In genomic region chr13:113183450-113184129, GRCh38 we compare ENCODE assay signal across 1 cellular context.
TF ChIP-seq lines count a peak whose summit lies in the region.

No MANE protein-coding gene starts in this region.

TF ChIP-seq in HepG2, 621 proteins besides CTCF, POLR2A, EP300 and RAD21 (continued from another document and continues in another):
- TF ChIP-seq ZBTB43 (CRISPR knock-in tag; conservative IDR thresholded peaks at IDR 0.05) (peak; percentile 68; the same call in 1 of the 2 replicates), SRF (IDR thresholded peaks at IDR 0.05; ENCODE audit: low read depth, low read length) (no peak), ZNF484 (CRISPR knock-in tag; IDR thresholded peaks at IDR 0.05; ENCODE audit: borderline replicate concordance, low read depth) (no peak), ZSCAN5A (CRISPR knock-in tag; IDR thresholded peaks at IDR 0.05; ENCODE audit: borderline replicate concordance) (0 out of 2 replicates have a peak, but pooled peaks have one; percentile 15), ZNF441 (CRISPR knock-in tag; IDR thresholded peaks at IDR 0.05; ENCODE audit: borderline replicate concordance) (no peak), ZNF674 (CRISPR knock-in tag; IDR thresholded peaks at IDR 0.05; ENCODE audit: low read depth) (no peak), THAP11 (CRISPR knock-in tag; IDR thresholded peaks at IDR 0.05) (peak; percentile 49; the same call in 1 of the 2 replicates), POLR2AphosphoS5 (IDR thresholded peaks at IDR 0.05; ENCODE audit: low read depth, low read length) (no peak), PPARG (CRISPR knock-in tag; conservative IDR thresholded peaks at IDR 0.05) (peak; percentile 48; the same call in 1 of the 2 replicates), FOXK1 (CRISPR knock-in tag; IDR thresholded peaks at IDR 0.05; ENCODE audit: borderline replicate concordance, low read depth) (no peak), ZBTB1 (CRISPR knock-in tag; IDR thresholded peaks at IDR 0.05; ENCODE audit: borderline replicate concordance) (no peak), ZNF260 (CRISPR knock-in tag; IDR thresholded peaks at IDR 0.05; ENCODE audit: borderline replicate concordance, low read depth) (no peak), PRMT3 (CRISPR knock-in tag; IDR thresholded peaks at IDR 0.05; ENCODE audit: borderline replicate concordance, low read depth) (no peak), BATF2 (CRISPR knock-in tag; IDR thresholded peaks at IDR 0.05) (no peak), BRF2 (CRISPR knock-in tag; IDR thresholded peaks at IDR 0.05) (no peak), ZHX1 (CRISPR knock-in tag; IDR thresholded peaks at IDR 0.05; ENCODE audit: low read depth) (peak; percentile 72; the same call in 1 of the 2 replicates), MAZ (IDR thresholded peaks at IDR 0.05; ENCODE audit: borderline replicate concordance, low read depth, low read length) (no peak), MAZ (CRISPR knock-in tag; IDR thresholded peaks at IDR 0.05; ENCODE audit: low read depth) (peak; percentile 62; the same call in 1 of the 2 replicates), ZNF546 (CRISPR knock-in tag; conservative IDR thresholded peaks at IDR 0.05) (no peak), AKAP8 (CRISPR knock-in tag; IDR thresholded peaks at IDR 0.05) (no peak), ARID4A (CRISPR knock-in tag; IDR thresholded peaks at IDR 0.05; ENCODE audit: borderline replicate concordance) (peak; percentile 75; the same call in 1 of the 2 replicates), ZNF317 (CRISPR knock-in tag; IDR thresholded peaks at IDR 0.05) (no peak), POGK (CRISPR knock-in tag; conservative IDR thresholded peaks at IDR 0.05) (0 out of 2 replicates have a peak, but pooled peaks have one; percentile 24), ZNF430 (CRISPR knock-in tag; IDR thresholded peaks at IDR 0.05) (no peak; the same call in 1 of the 2 replicates), NRL (CRISPR knock-in tag; IDR thresholded peaks at IDR 0.05; ENCODE audit: borderline replicate concordance) (no peak), ZNF263 (CRISPR knock-in tag; IDR thresholded peaks at IDR 0.05) (no peak), ZNF557 (CRISPR knock-in tag; IDR thresholded peaks at IDR 0.05) (0 out of 2 replicates have a peak, but pooled peaks have one; percentile 17), ZNF598 (CRISPR knock-in tag; IDR thresholded peaks at IDR 0.05; ENCODE audit: borderline replicate concordance) (no peak), RBM39 (IDR thresholded peaks at IDR 0.05; ENCODE audit: low read depth, low read length, poor library complexity, severe bottlenecking) (no peak), ZNF574 (CRISPR knock-in tag; IDR thresholded peaks at IDR 0.05) (peak; percentile 38; the same call in 1 of the 2 replicates), CENPBD1 (CRISPR knock-in tag; IDR thresholded peaks at IDR 0.05; ENCODE audit: borderline replicate concordance, low read depth) (no peak), TBX2 (CRISPR knock-in tag; IDR thresholded peaks at IDR 0.05; ENCODE audit: borderline replicate concordance) (peak; percentile 95), ARNT2 (CRISPR knock-in tag; IDR thresholded peaks at IDR 0.05; ENCODE audit: low read depth) (no peak), ZNF333 (CRISPR knock-in tag; IDR thresholded peaks at IDR 0.05; ENCODE audit: borderline replicate concordance) (no peak), SOX13 (IDR thresholded peaks at IDR 0.05) (no peak; the same call in 1 of the 2 replicates), SOX13 (CRISPR knock-in tag; conservative IDR thresholded peaks at IDR 0.05 in 1 of 2, IDR thresholded peaks at IDR 0.05 in 1 of 2) (peak in 1 of 2 experiments; percentile 89; a peak in 1 of 4 replicates), MED13 (CRISPR knock-in tag; IDR thresholded peaks at IDR 0.05) (no peak), CREM (IDR thresholded peaks at IDR 0.05) (peak; percentile 50; the same call in 1 of the 2 replicates), CREM (CRISPR knock-in tag; IDR thresholded peaks at IDR 0.05) (no peak), ZNF772 (CRISPR knock-in tag; IDR thresholded peaks at IDR 0.05) (no peak), HNRNPH1 (optimal IDR thresholded peaks at IDR 0.05; ENCODE audit: low read depth, low read length) (no peak), IRF2 (CRISPR knock-in tag; IDR thresholded peaks at IDR 0.05) (peak; percentile 61; the same call in 1 of the 2 replicates), ZNF367 (CRISPR knock-in tag; IDR thresholded peaks at IDR 0.05; ENCODE audit: borderline replicate concordance) (no peak), GPBP1L1 (CRISPR knock-in tag; IDR thresholded peaks at IDR 0.05) (no peak), SIN3A (IDR thresholded peaks at IDR 0.05; ENCODE audit: borderline replicate concordance, low read depth, low read length) (no peak), ONECUT2 (CRISPR knock-in tag; IDR thresholded peaks at IDR 0.05) (no peak), ZNF20 (CRISPR knock-in tag; IDR thresholded peaks at IDR 0.05) (no peak), SAP130 (CRISPR knock-in tag; IDR thresholded peaks at IDR 0.05; ENCODE audit: low read depth) (peak; percentile 84)
